8 cellular contexts compared by ENCODE assay signal in genomic region chr13:27620377-27621115, GRCh38. TPM values are rescaled to one million over a fixed set of nuclear protein-coding genes. Genes with fewer than 3 reads are reported as not detected.
DNase-seq lines count a peak whose midpoint lies in the region; ATAC-seq and TF ChIP-seq lines count a peak whose summit lies in the region.

Gene LNX2 (minus strand): TSS chr13:27620529. CDS start chr13:27581703, 38,826 bp downstream.

- TF ChIP-seq EP300 in SK-N-SH (IDR thresholded peaks at IDR 0.05; ENCODE audit: borderline replicate concordance in 1 of 2, low read depth in 1 of 2, low read length in 1 of 2): peak in 1 of 2 experiments; percentile 53; a peak in 1 of 4 replicates

- H3K4me3 ChIP-seq in GM06990 (replicated peaks; ENCODE audit: low read depth, low read length) (peak within 1 kb of the TSS; percentile 68), SK-N-SH (ENCODE audit: low read depth in 2 of 2, low read length in 1 of 2) (peak within 1 kb of the TSS; percentile 81 to 85), testis (peak within 1 kb of the TSS; percentile 66 to 94)

- peak within 1 kb of the TSS; percentile 72 for H3K9ac ChIP-seq in SK-N-SH

- no peaks in the 10 kb centered on the region for H3K27me3 ChIP-seq in GM06990 (replicated peaks; ENCODE audit: control insufficient read depth, insufficient read depth, low read length)
- H3K27me3 ChIP-seq in SK-N-SH (ENCODE audit: insufficient read depth): no peaks in the 10 kb centered on the region
- H3K27me3 ChIP-seq in testis: no peaks in the 10 kb centered on the region

- H3F3A ChIP-seq in SK-N-SH (replicated peaks; ENCODE audit: insufficient read depth): peaks cover 6% of the 10 kb centered on the region

- no peaks in the 10 kb centered on the region for H3K9me2 ChIP-seq in SK-N-SH

- H3K4me1 ChIP-seq in SK-N-SH (ENCODE audit: control insufficient read depth in 1 of 2, insufficient read depth in 2 of 2, low read depth in 1 of 2, low read length in 1 of 2): peaks cover 7 to 9% of the 10 kb centered on the region in 2 experiments; a peak in 3 of 4 replicates
- peaks cover 18% of the 10 kb centered on the region for H3K4me1 ChIP-seq in testis

- peak; percentile 90 for ATAC-seq in HG02571 (IDR thresholded peaks at IDR 0.05; ENCODE audit: unreplicated experiment)
- ATAC-seq in activated naive CD4-positive, alpha-beta T cell treated with anti-CD3 and anti-CD28 coated beads, Interleukin-2, amount 50 U/mL, for 72 hours: peak; percentile 91 to 92
- peak; percentile 96 for ATAC-seq in omental fat pad (ENCODE audit: low FRiP score)

- peak within 1 kb of the TSS; percentile 86 for H2AFZ ChIP-seq in SK-N-SH (ENCODE audit: low read depth)

- POLR2A ChIA-PET in SK-N-SH (lab: Yijun Ruan, JAX): interaction anchor here (0.6 kb wide), 1 partner anchor 14 kb away, joined by 6 read pairs; no protein-coding TSS in a partner anchor

- H3K79me2 ChIP-seq in SK-N-SH (ENCODE audit: insufficient read depth): peaks cover 72% of the 10 kb centered on the region

- peak; percentile 97 for DNase-seq in GM06990 (ENCODE audit: extremely low read depth, insufficient read length)
- DNase-seq in NCI-H1092 (lab: John Stamatoyannopoulos, UW): peak; percentile 97
- peak; percentile 98 for DNase-seq in SK-N-SH
- DNase-seq in activated naive CD4-positive, alpha-beta T cell treated with anti-CD3 and anti-CD28 coated beads, Interleukin-2, amount 50 U/mL, for 72 hours (ENCODE audit: low spot score in 2 of 2): peak; percentile 96 to 97
- peak; percentile 98 for DNase-seq in glomerular visceral epithelial cell (ENCODE audit: extremely low spot score)
- DNase-seq in omental fat pad (ENCODE audit: low spot score): peak; percentile 90
- DNase-seq in testis: peak; percentile 99

- H3K36me3 ChIP-seq in GM06990 (ENCODE audit: control insufficient read depth, insufficient read depth, low read length) (no peaks in the 10 kb centered on the region), SK-N-SH (replicated peaks in 1 of 2; ENCODE audit: control insufficient read depth in 1 of 2, insufficient read depth in 2 of 2, low read length in 1 of 2) (peaks cover 21 to 22% of the 10 kb centered on the region in 2 experiments), testis (ENCODE audit: low read depth, missing control alignments) (no peaks in the 10 kb centered on the region)

- H3K9me3 ChIP-seq in SK-N-SH (no peaks in the 10 kb centered on the region), testis (no peaks in the 10 kb centered on the region)

- intact Hi-C loops in testis (cut with DNase I; ENCODE audit: low total_unique reads): no loop called here

- no peaks in the 10 kb centered on the region for H3K9me3 Mint-ChIP-seq in activated naive CD4-positive, alpha-beta T cell treated with anti-CD3 and anti-CD28 coated beads, Interleukin-2, amount 50 U/mL, for 72 hours

- peak; percentile 22 for TF ChIP-seq POLR2A in testis (IDR thresholded peaks at IDR 0.05)

- peaks cover 36 to 38% of the 10 kb centered on the region in 2 donors for H3K36me3 Mint-ChIP-seq in activated naive CD4-positive, alpha-beta T cell treated with anti-CD3 and anti-CD28 coated beads, Interleukin-2, amount 50 U/mL, for 72 hours

- H4K20me1 ChIP-seq in SK-N-SH (ENCODE audit: insufficient read depth): peaks cover 29% of the 10 kb centered on the region

- peak within 1 kb of the TSS; percentile 90 to 95 for H3K27ac Mint-ChIP-seq in activated naive CD4-positive, alpha-beta T cell treated with anti-CD3 and anti-CD28 coated beads, Interleukin-2, amount 50 U/mL, for 72 hours

- CTCF ChIA-PET in SK-N-SH (lab: Yijun Ruan, JAX): interaction anchor here (1.0 to 5.2 kb wide), 8 partner anchors 9 to 205 kb away, joined by 3 to 19 read pairs (median 3); no protein-coding TSS in a partner anchor

- TF ChIP-seq CTCF in GM06990 (IDR thresholded peaks at IDR 0.05; ENCODE audit: insufficient read depth, low read length, poor library complexity, severe bottlenecking): no peak
- TF ChIP-seq CTCF in SK-N-SH (IDR thresholded peaks at IDR 0.05): no peak
- no peak for TF ChIP-seq CTCF in omental fat pad (IDR thresholded peaks at IDR 0.05)
- no peak for TF ChIP-seq CTCF in testis (IDR thresholded peaks at IDR 0.05)

- TF ChIP-seq RAD21 in SK-N-SH (IDR thresholded peaks at IDR 0.05; ENCODE audit: low read length): no peak

- peak within 1 kb of the TSS; percentile 76 to 87 for H3K27ac ChIP-seq in SK-N-SH (ENCODE audit: low read depth in 2 of 2, low read length in 1 of 2)
- H3K27ac ChIP-seq in testis: peak within 1 kb of the TSS; percentile 90 to 98

- WGBS in SK-N-SH (ENCODE audit: low lambda C conversion rate): under 1% methylated on average over 35 of the region's 79 CpGs
- 1% methylated on average over 26 to 78 of the region's 79 CpGs for WGBS in testis, 2 donors

- H3K4me2 ChIP-seq in SK-N-SH: peak within 1 kb of the TSS; percentile 95

TF ChIP-seq in SK-N-SH, 30 proteins besides CTCF, POLR2A, EP300 and RAD21 (continues in another document):
- TF ChIP-seq RXRA (IDR thresholded peaks at IDR 0.05; ENCODE audit: borderline replicate concordance, low read depth) (no peak), USF1 (IDR thresholded peaks at IDR 0.05; ENCODE audit: borderline replicate concordance, low read depth) (no peak), YY1 (IDR thresholded peaks at IDR 0.05; ENCODE audit: low read depth) (no peak), MEF2A (IDR thresholded peaks at IDR 0.05; ENCODE audit: borderline replicate concordance, low read depth) (no peak), SMC3 (IDR thresholded peaks at IDR 0.05; ENCODE audit: low read depth, low read length) (no peak), POLR2AphosphoS5 (IDR thresholded peaks at IDR 0.05; ENCODE audit: low read depth, low read length) (no peak), GATA2 (CRISPR knock-in tag; IDR thresholded peaks at IDR 0.05) (no peak), ELF1 (IDR thresholded peaks at IDR 0.05) (0 out of 2 replicates have a peak, but pooled peaks have one; percentile 6), CHD2 (IDR thresholded peaks at IDR 0.05; ENCODE audit: low read length, partially characterized antibody) (peak; percentile 62), NFIC (IDR thresholded peaks at IDR 0.05; ENCODE audit: borderline replicate concordance) (no peak), RCOR1 (IDR thresholded peaks at IDR 0.05; ENCODE audit: low read length) (no peak), RFX5 (IDR thresholded peaks at IDR 0.05; ENCODE audit: low read length) (0 out of 2 replicates have a peak, but pooled peaks have one; percentile 10), JUND (IDR thresholded peaks at IDR 0.05) (no peak), FOSL2 (IDR thresholded peaks at IDR 0.05; ENCODE audit: borderline replicate concordance, low read depth) (no peak), MXI1 (IDR thresholded peaks at IDR 0.05; ENCODE audit: low read depth, low read length) (no peak; the same call in 1 of the 2 replicates)
- TF ChIP-seq, protein P1, sequence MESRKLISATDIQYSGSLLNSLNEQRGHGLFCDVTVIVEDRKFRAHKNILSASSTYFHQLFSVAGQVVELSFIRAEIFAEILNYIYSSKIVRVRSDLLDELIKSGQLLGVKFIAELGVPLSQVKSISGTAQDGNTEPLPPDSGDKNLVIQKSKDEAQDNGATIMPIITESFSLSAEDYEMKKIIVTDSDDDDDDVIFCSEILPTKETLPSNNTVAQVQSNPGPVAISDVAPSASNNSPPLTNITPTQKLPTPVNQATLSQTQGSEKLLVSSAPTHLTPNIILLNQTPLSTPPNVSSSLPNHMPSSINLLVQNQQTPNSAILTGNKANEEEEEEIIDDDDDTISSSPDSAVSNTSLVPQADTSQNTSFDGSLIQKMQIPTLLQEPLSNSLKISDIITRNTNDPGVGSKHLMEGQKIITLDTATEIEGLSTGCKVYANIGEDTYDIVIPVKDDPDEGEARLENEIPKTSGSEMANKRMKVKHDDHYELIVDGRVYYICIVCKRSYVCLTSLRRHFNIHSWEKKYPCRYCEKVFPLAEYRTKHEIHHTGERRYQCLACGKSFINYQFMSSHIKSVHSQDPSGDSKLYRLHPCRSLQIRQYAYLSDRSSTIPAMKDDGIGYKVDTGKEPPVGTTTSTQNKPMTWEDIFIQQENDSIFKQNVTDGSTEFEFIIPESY (IDR thresholded peaks at IDR 0.05; ENCODE audit: borderline replicate concordance, low read depth): no peak

RNA-seq across cellular contexts. Expression of gene LNX2, which starts in this region (rescaled TPM):
- polyA plus RNA-seq in SK-N-SH (2012; rRNA removed) (3.7 and 4.6 TPM in 2 replicates), testis (ENCODE audit: insufficient read depth, low read depth, low replicate concordance) (22.5 TPM)
- 4.8 and 5.0 TPM in 2 replicates for polyA plus RNA-seq in SK-N-SH (2012; cell fraction: cytosol; rRNA removed)
- 2.5 and 3.7 TPM in 2 replicates for polyA plus RNA-seq in SK-N-SH (2012; cell fraction: nucleus; rRNA removed)
- 1 to 10 TPM; 4.9 to 7.7 TPM for total RNA-seq in activated naive CD4-positive, alpha-beta T cell treated with anti-CD3 and anti-CD28 coated beads, Interleukin-2, amount 50 U/mL, for 72 hours
- total RNA-seq in omental fat pad (1 to 10 TPM; 5.0 to 6.6 (median 5.7) TPM), testis (10 to 100 TPM; 34.6 to 39.6 TPM)

Comparison
In these comparisons a context has a peak if more than half of its experiments do, and no peak if none do; other contexts are left out.
1. Peak in every context shown above with its lines: DNase-seq, ATAC-seq, H3K4me3 ChIP-seq and H3K27ac ChIP-seq.
2. RNA of gene LNX2 (total RNA-seq): 34.6 to 39.6 TPM in testis; 4.9 to 7.7 TPM in activated naive CD4-positive, alpha-beta T cell treated with anti-CD3 and anti-CD28 coated beads, Interleukin-2, amount 50 U/mL, for 72 hours and 5.0 to 6.6 TPM in omental fat pad; every median in the first group is over 4 times any median in the second.